1 cellular context compared by ENCODE assay signal in the genomic region with DNA sequence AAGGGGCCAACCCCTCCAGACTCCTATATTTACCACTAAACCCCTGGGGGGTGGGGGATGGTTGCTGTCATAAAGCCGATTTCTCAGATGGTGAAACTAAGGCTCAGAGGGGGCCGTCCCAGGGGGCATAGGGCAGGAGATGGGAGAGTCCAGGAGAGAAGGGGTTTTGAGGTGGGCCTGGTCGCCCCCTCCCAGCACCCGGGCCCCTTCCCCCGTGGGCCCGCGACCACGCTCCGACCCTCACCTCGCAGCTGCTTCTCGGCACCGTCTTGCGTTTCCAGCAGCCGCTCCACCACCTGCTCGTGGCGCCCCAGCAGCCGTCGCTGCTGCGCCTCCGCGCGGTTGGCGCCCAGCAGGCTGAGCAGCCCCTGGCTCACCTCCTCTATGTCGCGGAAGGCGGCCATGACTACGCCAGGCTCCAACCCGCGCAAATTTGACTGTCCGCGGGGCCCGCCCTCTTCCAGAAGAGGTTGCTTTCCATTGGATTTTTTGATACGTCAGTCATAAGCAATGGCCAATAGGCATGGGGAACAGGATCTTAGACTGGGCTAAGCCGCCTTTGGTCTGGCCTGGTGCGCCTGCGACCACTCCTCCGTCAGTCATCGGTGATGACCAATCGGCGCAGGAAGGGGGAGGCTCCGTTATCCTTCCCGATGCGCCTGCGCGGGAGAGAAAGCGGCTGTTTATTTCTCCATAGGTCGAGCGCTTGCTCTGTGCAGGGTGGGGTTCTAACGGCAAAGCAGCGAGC.
TF ChIP-seq lines count a peak whose summit lies in the region.

A gene with protein sequence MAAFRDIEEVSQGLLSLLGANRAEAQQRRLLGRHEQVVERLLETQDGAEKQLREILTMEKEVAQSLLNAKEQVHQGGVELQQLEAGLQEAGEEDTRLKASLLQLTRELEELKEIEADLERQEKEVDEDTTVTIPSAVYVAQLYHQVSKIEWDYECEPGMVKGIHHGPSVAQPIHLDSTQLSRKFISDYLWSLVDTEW (minus strand): TSS at position 410 of the 748 bp plus-strand sequence. CDS start 6 bp downstream, at position 404.

TF ChIP-seq in HepG2, 621 proteins besides CTCF, POLR2A, EP300 and RAD21 (continued from another document and continues in another):
- TF ChIP-seq, protein P1, sequence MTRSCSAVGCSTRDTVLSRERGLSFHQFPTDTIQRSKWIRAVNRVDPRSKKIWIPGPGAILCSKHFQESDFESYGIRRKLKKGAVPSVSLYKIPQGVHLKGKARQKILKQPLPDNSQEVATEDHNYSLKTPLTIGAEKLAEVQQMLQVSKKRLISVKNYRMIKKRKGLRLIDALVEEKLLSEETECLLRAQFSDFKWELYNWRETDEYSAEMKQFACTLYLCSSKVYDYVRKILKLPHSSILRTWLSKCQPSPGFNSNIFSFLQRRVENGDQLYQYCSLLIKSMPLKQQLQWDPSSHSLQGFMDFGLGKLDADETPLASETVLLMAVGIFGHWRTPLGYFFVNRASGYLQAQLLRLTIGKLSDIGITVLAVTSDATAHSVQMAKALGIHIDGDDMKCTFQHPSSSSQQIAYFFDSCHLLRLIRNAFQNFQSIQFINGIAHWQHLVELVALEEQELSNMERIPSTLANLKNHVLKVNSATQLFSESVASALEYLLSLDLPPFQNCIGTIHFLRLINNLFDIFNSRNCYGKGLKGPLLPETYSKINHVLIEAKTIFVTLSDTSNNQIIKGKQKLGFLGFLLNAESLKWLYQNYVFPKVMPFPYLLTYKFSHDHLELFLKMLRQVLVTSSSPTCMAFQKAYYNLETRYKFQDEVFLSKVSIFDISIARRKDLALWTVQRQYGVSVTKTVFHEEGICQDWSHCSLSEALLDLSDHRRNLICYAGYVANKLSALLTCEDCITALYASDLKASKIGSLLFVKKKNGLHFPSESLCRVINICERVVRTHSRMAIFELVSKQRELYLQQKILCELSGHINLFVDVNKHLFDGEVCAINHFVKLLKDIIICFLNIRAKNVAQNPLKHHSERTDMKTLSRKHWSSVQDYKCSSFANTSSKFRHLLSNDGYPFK (CRISPR knock-in tag; IDR thresholded peaks at IDR 0.05; ENCODE audit: borderline replicate concordance), result 0 out of 2 replicates have a peak, but pooled peaks have one; percentile 31
- TF ChIP-seq, protein P2, sequence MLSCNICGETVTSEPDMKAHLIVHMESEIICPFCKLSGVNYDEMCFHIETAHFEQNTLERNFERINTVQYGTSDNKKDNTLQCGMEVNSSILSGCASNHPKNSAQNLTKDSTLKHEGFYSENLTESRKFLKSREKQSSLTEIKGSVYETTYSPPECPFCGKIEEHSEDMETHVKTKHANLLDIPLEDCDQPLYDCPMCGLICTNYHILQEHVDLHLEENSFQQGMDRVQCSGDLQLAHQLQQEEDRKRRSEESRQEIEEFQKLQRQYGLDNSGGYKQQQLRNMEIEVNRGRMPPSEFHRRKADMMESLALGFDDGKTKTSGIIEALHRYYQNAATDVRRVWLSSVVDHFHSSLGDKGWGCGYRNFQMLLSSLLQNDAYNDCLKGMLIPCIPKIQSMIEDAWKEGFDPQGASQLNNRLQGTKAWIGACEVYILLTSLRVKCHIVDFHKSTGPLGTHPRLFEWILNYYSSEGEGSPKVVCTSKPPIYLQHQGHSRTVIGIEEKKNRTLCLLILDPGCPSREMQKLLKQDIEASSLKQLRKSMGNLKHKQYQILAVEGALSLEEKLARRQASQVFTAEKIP (CRISPR knock-in tag; IDR thresholded peaks at IDR 0.05; ENCODE audit: borderline replicate concordance), result no peak
- TF ChIP-seq NFKBIZ (CRISPR knock-in tag; IDR thresholded peaks at IDR 0.05) (no peak), THAP11 (CRISPR knock-in tag; IDR thresholded peaks at IDR 0.05) (peak; percentile 45; the same call in 1 of the 2 replicates), CBX1 (IDR thresholded peaks at IDR 0.05; ENCODE audit: low read depth) (no peak), ZNF546 (CRISPR knock-in tag; conservative IDR thresholded peaks at IDR 0.05) (no peak), ZNF75D (CRISPR knock-in tag; IDR thresholded peaks at IDR 0.05; ENCODE audit: borderline replicate concordance) (no peak), POLR2AphosphoS2 (IDR thresholded peaks at IDR 0.05; ENCODE audit: low read depth, low read length) (no peak), GTF2F1 (IDR thresholded peaks at IDR 0.05; ENCODE audit: low read length) (no peak), TCF7L2 (IDR thresholded peaks at IDR 0.05; ENCODE audit: low read depth, low read length) (no peak), ZNF703 (CRISPR knock-in tag; IDR thresholded peaks at IDR 0.05; ENCODE audit: borderline replicate concordance) (no peak), ZNF235 (CRISPR knock-in tag; IDR thresholded peaks at IDR 0.05; ENCODE audit: borderline replicate concordance) (no peak), STAG1 (CRISPR knock-in tag; IDR thresholded peaks at IDR 0.05) (no peak), ZNF282 (IDR thresholded peaks at IDR 0.05; ENCODE audit: partially characterized antibody) (no peak)
- TF ChIP-seq, protein P3, sequence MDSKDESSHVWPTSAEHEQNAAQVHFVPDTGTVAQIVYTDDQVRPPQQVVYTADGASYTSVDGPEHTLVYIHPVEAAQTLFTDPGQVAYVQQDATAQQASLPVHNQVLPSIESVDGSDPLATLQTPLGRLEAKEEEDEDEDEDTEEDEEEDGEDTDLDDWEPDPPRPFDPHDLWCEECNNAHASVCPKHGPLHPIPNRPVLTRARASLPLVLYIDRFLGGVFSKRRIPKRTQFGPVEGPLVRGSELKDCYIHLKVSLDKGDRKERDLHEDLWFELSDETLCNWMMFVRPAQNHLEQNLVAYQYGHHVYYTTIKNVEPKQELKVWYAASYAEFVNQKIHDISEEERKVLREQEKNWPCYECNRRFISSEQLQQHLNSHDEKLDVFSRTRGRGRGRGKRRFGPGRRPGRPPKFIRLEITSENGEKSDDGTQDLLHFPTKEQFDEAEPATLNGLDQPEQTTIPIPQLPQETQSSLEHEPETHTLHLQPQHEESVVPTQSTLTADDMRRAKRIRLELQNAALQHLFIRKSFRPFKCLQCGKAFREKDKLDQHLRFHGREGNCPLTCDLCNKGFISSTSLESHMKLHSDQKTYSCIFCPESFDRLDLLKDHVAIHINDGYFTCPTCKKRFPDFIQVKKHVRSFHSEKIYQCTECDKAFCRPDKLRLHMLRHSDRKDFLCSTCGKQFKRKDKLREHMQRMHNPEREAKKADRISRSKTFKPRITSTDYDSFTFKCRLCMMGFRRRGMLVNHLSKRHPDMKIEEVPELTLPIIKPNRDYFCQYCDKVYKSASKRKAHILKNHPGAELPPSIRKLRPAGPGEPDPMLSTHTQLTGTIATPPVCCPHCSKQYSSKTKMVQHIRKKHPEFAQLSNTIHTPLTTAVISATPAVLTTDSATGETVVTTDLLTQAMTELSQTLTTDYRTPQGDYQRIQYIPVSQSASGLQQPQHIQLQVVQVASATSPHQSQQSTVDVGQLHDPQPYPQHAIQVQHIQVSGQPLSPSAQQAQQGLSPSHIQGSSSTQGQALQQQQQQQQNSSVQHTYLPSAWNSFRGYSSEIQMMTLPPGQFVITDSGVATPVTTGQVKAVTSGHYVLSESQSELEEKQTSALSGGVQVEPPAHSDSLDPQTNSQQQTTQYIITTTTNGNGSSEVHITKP (CRISPR knock-in tag; IDR thresholded peaks at IDR 0.05; ENCODE audit: low read depth), result no peak
- TF ChIP-seq, protein P4, sequence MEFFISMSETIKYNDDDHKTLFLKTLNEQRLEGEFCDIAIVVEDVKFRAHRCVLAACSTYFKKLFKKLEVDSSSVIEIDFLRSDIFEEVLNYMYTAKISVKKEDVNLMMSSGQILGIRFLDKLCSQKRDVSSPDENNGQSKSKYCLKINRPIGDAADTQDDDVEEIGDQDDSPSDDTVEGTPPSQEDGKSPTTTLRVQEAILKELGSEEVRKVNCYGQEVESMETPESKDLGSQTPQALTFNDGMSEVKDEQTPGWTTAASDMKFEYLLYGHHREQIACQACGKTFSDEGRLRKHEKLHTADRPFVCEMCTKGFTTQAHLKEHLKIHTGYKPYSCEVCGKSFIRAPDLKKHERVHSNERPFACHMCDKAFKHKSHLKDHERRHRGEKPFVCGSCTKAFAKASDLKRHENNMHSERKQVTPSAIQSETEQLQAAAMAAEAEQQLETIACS (CRISPR knock-in tag; IDR thresholded peaks at IDR 0.05), result no peak
- TF ChIP-seq, protein P5, sequence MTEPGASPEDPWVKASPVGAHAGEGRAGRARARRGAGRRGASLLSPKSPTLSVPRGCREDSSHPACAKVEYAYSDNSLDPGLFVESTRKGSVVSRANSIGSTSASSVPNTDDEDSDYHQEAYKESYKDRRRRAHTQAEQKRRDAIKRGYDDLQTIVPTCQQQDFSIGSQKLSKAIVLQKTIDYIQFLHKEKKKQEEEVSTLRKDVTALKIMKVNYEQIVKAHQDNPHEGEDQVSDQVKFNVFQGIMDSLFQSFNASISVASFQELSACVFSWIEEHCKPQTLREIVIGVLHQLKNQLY (CRISPR knock-in tag; IDR thresholded peaks at IDR 0.05), result no peak
- TF ChIP-seq, protein P6, sequence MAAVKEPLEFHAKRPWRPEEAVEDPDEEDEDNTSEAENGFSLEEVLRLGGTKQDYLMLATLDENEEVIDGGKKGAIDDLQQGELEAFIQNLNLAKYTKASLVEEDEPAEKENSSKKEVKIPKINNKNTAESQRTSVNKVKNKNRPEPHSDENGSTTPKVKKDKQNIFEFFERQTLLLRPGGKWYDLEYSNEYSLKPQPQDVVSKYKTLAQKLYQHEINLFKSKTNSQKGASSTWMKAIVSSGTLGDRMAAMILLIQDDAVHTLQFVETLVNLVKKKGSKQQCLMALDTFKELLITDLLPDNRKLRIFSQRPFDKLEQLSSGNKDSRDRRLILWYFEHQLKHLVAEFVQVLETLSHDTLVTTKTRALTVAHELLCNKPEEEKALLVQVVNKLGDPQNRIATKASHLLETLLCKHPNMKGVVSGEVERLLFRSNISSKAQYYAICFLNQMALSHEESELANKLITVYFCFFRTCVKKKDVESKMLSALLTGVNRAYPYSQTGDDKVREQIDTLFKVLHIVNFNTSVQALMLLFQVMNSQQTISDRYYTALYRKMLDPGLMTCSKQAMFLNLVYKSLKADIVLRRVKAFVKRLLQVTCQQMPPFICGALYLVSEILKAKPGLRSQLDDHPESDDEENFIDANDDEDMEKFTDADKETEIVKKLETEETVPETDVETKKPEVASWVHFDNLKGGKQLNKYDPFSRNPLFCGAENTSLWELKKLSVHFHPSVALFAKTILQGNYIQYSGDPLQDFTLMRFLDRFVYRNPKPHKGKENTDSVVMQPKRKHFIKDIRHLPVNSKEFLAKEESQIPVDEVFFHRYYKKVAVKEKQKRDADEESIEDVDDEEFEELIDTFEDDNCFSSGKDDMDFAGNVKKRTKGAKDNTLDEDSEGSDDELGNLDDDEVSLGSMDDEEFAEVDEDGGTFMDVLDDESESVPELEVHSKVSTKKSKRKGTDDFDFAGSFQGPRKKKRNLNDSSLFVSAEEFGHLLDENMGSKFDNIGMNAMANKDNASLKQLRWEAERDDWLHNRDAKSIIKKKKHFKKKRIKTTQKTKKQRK (IDR thresholded peaks at IDR 0.05; ENCODE audit: low read length), result peak; percentile 56; the same call in 1 of the 2 replicates
- TF ChIP-seq, protein P7, sequence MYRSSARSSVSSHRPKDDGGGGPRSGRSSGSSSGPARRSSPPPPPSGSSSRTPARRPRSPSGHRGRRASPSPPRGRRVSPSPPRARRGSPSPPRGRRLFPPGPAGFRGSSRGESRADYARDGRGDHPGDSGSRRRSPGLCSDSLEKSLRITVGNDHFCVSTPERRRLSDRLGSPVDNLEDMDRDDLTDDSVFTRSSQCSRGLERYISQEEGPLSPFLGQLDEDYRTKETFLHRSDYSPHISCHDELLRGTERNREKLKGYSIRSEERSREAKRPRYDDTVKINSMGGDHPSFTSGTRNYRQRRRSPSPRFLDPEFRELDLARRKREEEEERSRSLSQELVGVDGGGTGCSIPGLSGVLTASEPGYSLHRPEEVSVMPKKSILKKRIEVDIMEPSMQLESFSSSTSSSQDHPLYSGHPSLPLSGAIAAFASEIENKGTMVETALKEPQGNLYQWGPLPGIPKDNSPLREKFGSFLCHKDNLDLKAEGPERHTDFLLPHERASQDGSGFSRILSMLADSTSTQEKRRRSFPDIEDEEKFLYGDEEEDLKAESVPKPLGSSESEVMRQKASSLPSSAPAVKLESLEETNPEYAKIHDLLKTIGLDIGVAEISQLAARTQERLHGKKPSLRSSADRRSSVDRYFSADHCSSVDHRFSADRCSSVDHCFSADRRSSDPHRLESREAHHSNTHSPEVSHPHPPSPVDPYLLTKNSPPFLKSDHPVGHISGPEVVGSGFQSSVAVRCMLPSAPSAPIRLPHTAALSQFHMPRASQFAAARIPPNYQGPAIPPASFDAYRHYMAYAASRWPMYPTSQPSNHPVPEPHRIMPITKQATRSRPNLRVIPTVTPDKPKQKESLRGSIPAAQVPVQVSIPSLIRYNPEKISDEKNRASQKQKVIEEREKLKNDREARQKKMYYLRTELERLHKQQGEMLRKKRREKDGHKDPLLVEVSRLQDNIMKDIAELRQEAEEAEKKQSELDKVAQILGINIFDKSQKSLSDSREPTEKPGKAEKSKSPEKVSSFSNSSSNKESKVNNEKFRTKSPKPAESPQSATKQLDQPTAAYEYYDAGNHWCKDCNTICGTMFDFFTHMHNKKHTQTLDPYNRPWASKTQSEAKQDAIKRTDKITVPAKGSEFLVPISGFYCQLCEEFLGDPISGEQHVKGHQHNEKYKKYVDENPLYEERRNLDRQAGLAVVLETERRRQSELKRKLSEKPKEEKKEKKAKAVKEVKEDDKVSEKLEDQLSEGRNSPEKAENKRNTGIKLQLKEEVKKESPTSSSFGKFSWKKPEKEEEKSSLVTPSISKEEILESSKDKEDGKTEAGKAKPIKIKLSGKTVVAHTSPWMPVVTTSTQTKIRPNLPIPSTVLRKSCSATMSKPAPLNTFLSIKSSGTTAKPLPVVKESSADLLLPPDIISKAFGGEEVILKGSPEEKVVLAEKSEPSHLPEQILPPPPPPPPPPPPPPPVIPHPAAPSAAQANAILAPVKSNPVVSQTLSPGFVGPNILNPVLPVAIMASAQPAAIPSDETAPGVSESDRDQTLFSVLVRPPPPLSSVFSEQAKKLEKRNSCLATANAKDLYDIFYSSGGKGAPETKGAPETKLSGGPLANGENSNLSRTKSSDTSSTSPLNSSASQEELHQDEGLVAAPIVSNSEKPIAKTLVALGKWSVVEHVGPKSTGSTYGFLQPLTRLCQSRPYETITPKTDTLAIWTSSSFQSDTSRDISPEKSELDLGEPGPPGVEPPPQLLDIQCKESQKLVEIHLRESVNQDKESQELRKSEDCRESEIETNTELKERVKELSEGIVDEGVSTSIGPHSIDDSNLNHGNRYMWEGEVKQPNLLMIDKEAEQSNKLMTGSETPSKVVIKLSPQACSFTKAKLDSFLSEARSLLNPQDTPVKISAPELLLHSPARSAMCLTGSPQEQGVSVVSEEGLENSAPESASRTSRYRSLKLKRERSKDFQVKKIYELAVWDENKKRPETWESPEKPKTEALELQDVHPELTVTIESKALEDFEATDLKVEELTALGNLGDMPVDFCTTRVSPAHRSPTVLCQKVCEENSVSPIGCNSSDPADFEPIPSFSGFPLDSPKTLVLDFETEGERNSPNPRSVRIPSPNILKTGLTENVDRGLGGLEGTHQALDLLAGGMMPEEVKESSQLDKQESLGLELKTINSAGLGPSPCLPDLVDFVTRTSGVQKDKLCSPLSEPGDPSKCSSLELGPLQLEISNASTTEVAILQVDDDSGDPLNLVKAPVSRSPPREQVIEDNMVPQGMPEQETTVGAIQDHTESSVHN (CRISPR knock-in tag; IDR thresholded peaks at IDR 0.05), result no peak
- TF ChIP-seq, protein P8, sequence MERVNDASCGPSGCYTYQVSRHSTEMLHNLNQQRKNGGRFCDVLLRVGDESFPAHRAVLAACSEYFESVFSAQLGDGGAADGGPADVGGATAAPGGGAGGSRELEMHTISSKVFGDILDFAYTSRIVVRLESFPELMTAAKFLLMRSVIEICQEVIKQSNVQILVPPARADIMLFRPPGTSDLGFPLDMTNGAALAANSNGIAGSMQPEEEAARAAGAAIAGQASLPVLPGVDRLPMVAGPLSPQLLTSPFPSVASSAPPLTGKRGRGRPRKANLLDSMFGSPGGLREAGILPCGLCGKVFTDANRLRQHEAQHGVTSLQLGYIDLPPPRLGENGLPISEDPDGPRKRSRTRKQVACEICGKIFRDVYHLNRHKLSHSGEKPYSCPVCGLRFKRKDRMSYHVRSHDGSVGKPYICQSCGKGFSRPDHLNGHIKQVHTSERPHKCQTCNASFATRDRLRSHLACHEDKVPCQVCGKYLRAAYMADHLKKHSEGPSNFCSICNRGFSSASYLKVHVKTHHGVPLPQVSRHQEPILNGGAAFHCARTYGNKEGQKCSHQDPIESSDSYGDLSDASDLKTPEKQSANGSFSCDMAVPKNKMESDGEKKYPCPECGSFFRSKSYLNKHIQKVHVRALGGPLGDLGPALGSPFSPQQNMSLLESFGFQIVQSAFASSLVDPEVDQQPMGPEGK (CRISPR knock-in tag; IDR thresholded peaks at IDR 0.05), result 0 out of 2 replicates have a peak, but pooled peaks have one; percentile 19
